7 cellular contexts compared by ENCODE assay signal in the genomic region with DNA sequence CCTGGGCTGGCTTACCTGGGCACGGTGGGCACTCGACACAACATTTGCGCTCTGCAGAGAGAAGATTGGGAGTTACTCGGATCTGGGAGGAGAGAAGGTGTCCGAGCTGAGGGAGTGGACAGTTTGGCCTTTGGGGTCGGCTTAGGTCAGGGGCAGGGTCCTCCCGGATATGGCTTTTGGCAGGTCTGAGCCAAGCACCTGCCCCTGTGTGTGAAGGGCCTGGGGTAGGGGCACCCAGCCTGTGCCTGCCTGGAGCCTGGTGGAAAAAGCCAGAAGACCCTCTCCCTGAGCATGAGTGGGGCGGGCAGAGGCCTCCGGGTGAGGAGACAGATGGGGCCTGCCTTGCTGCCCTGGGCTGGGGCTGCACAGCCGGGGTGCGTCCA.
DNase-seq lines count a peak whose midpoint lies in the region; ATAC-seq, FAIRE-seq and TF ChIP-seq lines count a peak whose summit lies in the region.
"Not testable (repeated sequence)": the region's sequence is repeated elsewhere in the genome, so short reads cannot be mapped to it uniquely, and the experiment has no call there.

No MANE protein-coding gene starts in this region.

- POLR2A ChIA-PET in activated B cell treated with CpG ODN at 0.5 μM for 24 hours (lab: Charles Lee): not testable (repeated sequence)

- H3K27ac ChIP-seq in kidney (ENCODE audit: low read depth in 2 of 2, low read length in 2 of 2): not testable (repeated sequence)

- CTCF ChIA-PET in activated B cell treated with CpG ODN at 0.5 μM for 24 hours (lab: Charles Lee): not testable (repeated sequence)

- not testable (repeated sequence) for H3K9me3 ChIP-seq in kidney (ENCODE audit: control insufficient read depth in 1 of 2, low read length in 2 of 2)

- peak overlapping the region; percentile 68 for H3K4me3 ChIP-seq in GM12864 (ENCODE audit: low read depth, low read length)
- not testable (repeated sequence) for H3K4me3 ChIP-seq in kidney (ENCODE audit: low read length in 2 of 2)

- not testable (repeated sequence) for DNase-seq in GM12864 (ENCODE audit: low read depth); activated B cell treated with CpG ODN at 0.5 μM for 24 hours; central memory CD8-positive, alpha-beta T cell (ENCODE audit: low spot score in 2 of 2)
- DNase-seq in kidney: peak; percentile 36

- H3K36me3 Mint-ChIP-seq in IgD-negative memory B cell: peaks cover 13% of the 10 kb centered on the region
- H3K36me3 Mint-ChIP-seq in activated B cell treated with CpG ODN at 0.5 μM for 24 hours (ENCODE audit: low read depth): peaks cover 43% of the 10 kb centered on the region
- not testable (repeated sequence) for H3K36me3 Mint-ChIP-seq in activated naive CD4-positive, alpha-beta T cell treated with anti-CD3 and anti-CD28 coated beads, Interleukin-2, amount 50 U/mL, for 24 hours; central memory CD8-positive, alpha-beta T cell (ENCODE audit: insufficient read depth)
- peaks cover 68% of the 10 kb centered on the region for H3K36me3 Mint-ChIP-seq in stimulated activated memory B cell treated with anti-CD40 and anti-IgM and Interleukin-4, amounts not matched to agents 10 μg/mL and 1 μg/mL and 100 μg/mL, for 72 hours

- ATAC-seq in activated B cell treated with CpG ODN at 0.5 μM for 24 hours (ENCODE audit: low read depth); central memory CD8-positive, alpha-beta T cell (replicated peaks; ENCODE audit: extremely low read depth, poor library complexity, severe bottlenecking); stimulated activated memory B cell treated with anti-CD40 and anti-IgM and Interleukin-4, amounts not matched to agents 10 μg/mL and 1 μg/mL and 100 μg/mL, for 72 hours: not testable (repeated sequence)

- intact Hi-C loops in activated B cell treated with CpG ODN at 0.5 μM for 24 hours (cut with micrococcal nuclease); kidney (cut with DNase I): not testable (repeated sequence)

- TF ChIP-seq CTCF in GM12864 (IDR thresholded peaks at IDR 0.05; ENCODE audit: low read depth, low read length, missing control alignments); activated B cell treated with CpG ODN at 0.5 μM for 24 hours (IDR thresholded peaks at IDR 0.05); kidney (IDR thresholded peaks at IDR 0.05; ENCODE audit: borderline replicate concordance, extremely low read depth, insufficient read depth): not testable (repeated sequence)

- peak overlapping the region; percentile 56 to 89 (median 68) for H3K4me3 Mint-ChIP-seq in IgD-negative memory B cell
- H3K4me3 Mint-ChIP-seq in activated B cell treated with CpG ODN at 0.5 μM for 24 hours: peak overlapping the region; percentile 65
- H3K4me3 Mint-ChIP-seq in activated naive CD4-positive, alpha-beta T cell treated with anti-CD3 and anti-CD28 coated beads, Interleukin-2, amount 50 U/mL, for 24 hours; central memory CD8-positive, alpha-beta T cell: not testable (repeated sequence)
- H3K4me3 Mint-ChIP-seq in stimulated activated memory B cell treated with anti-CD40 and anti-IgM and Interleukin-4, amounts not matched to agents 10 μg/mL and 1 μg/mL and 100 μg/mL, for 72 hours: peak overlapping the region; percentile 89

- H3K9me3 Mint-ChIP-seq in IgD-negative memory B cell; activated B cell treated with CpG ODN at 0.5 μM for 24 hours; activated naive CD4-positive, alpha-beta T cell treated with anti-CD3 and anti-CD28 coated beads, Interleukin-2, amount 50 U/mL, for 24 hours; central memory CD8-positive, alpha-beta T cell; stimulated activated memory B cell treated with anti-CD40 and anti-IgM and Interleukin-4, amounts not matched to agents 10 μg/mL and 1 μg/mL and 100 μg/mL, for 72 hours: not testable (repeated sequence)

- H3K27ac Mint-ChIP-seq in IgD-negative memory B cell: peak overlapping the region in 1 of 3 donors; percentile 8
- H3K27ac Mint-ChIP-seq in activated B cell treated with CpG ODN at 0.5 μM for 24 hours: peak overlapping the region; percentile 78
- peak overlapping the region; percentile 53 for H3K27ac Mint-ChIP-seq in activated naive CD4-positive, alpha-beta T cell treated with anti-CD3 and anti-CD28 coated beads, Interleukin-2, amount 50 U/mL, for 24 hours
- peak overlapping the region; percentile 24 for H3K27ac Mint-ChIP-seq in central memory CD8-positive, alpha-beta T cell (ENCODE audit: low read depth)
- peak overlapping the region; percentile 85 for H3K27ac Mint-ChIP-seq in stimulated activated memory B cell treated with anti-CD40 and anti-IgM and Interleukin-4, amounts not matched to agents 10 μg/mL and 1 μg/mL and 100 μg/mL, for 72 hours

- not testable (repeated sequence) for H3K27me3 Mint-ChIP-seq in IgD-negative memory B cell; activated B cell treated with CpG ODN at 0.5 μM for 24 hours; activated naive CD4-positive, alpha-beta T cell treated with anti-CD3 and anti-CD28 coated beads, Interleukin-2, amount 50 U/mL, for 24 hours; stimulated activated memory B cell treated with anti-CD40 and anti-IgM and Interleukin-4, amounts not matched to agents 10 μg/mL and 1 μg/mL and 100 μg/mL, for 72 hours
- H3K27me3 Mint-ChIP-seq in central memory CD8-positive, alpha-beta T cell: peaks cover 32% of the 10 kb centered on the region

- not testable (repeated sequence) for H3K9ac ChIP-seq in kidney (ENCODE audit: low read length in 2 of 2)

- not testable (repeated sequence) for FAIRE-seq in kidney (lab: Jason Lieb, UNC)

- H3K4me1 ChIP-seq in kidney (ENCODE audit: control insufficient read depth in 1 of 2, insufficient read depth in 1 of 2, low read depth in 1 of 2, low read length in 2 of 2): not testable (repeated sequence)

- not testable (repeated sequence) for H3K36me3 ChIP-seq in kidney (ENCODE audit: control insufficient read depth in 1 of 2, insufficient read depth in 2 of 2, low read length in 2 of 2)

- H3K4me1 Mint-ChIP-seq in IgD-negative memory B cell: peaks cover 4 to 11% (median 6%) of the 10 kb centered on the region in 3 donors
- H3K4me1 Mint-ChIP-seq in activated B cell treated with CpG ODN at 0.5 μM for 24 hours: peaks cover 42% of the 10 kb centered on the region
- not testable (repeated sequence) for H3K4me1 Mint-ChIP-seq in activated naive CD4-positive, alpha-beta T cell treated with anti-CD3 and anti-CD28 coated beads, Interleukin-2, amount 50 U/mL, for 24 hours
- peaks cover 11% of the 10 kb centered on the region for H3K4me1 Mint-ChIP-seq in central memory CD8-positive, alpha-beta T cell
- peaks cover 57% of the 10 kb centered on the region for H3K4me1 Mint-ChIP-seq in stimulated activated memory B cell treated with anti-CD40 and anti-IgM and Interleukin-4, amounts not matched to agents 10 μg/mL and 1 μg/mL and 100 μg/mL, for 72 hours
